21 cellular contexts compared by ENCODE assay signal in the genomic region with DNA sequence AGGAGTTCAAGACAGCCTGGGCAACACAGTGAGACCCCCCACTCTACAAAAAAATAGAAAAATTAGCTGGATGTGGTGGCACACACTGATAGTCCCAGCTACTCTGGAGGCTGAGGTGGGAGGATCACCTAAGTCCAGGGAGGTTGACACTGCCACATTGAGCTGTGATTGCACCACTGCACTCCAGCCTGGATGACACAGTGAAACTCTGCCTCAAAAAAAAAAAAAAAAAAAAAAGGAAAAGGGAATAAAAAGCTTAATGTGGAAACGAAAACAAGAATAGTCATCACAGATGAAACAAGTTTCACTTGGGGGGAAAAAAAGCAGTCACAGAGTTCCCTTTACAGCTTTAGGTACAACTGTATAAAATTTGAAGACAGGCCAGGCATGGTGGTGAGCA.
DNase-seq lines count a peak whose midpoint lies in the region; ATAC-seq, FAIRE-seq and TF ChIP-seq lines count a peak whose summit lies in the region.
"Had no signal": no experiment of that assay in that cellular context is flagged by ENCODE, and none has a peak within 500 bp of the region (broad histone marks: within the 10 kb centered on the region; RNA-seq: fewer than 3 reads in every experiment).

No MANE protein-coding gene starts in this region.

- peaks cover 44% of the 10 kb centered on the region for H3K4me1 ChIP-seq in OCI-LY3 (ENCODE audit: low read length)
- peaks cover 13% of the 10 kb centered on the region for H3K4me1 ChIP-seq in thymus (ENCODE audit: control insufficient read depth, insufficient read depth, low read length)

- DNase-seq in activated naive CD4-positive, alpha-beta T cell treated with anti-CD3 and anti-CD28 coated beads for 36 hours: peak; percentile 30
- DNase-seq in activated naive CD4-positive, alpha-beta T cell treated with anti-CD3 and anti-CD28 coated beads, Interleukin-2, amount 50 U/mL, for 72 hours (ENCODE audit: low spot score in 2 of 2): no peak
- DNase-seq in dorsolateral prefrontal cortex (no peak), H7 (no peak), frontal cortex (ENCODE audit: low spot score in 2 of 2) (no peak)
- DNase-seq: activated T-cell treated with anti-CD3 and anti-CD28 coated beads, Interleukin-2, amount 50 U/mL, for 1 hour; DMS79; foreskin fibroblast; KG1; kidney; NCI-H2029; NCI-H446; nephron progenitor cell; posterior cingulate gyrus; stimulated activated CD4-positive, alpha-beta T cell treated with anti-CD3 and anti-CD28 coated beads, Interleukin-2, amount 100 ng/mL, for 48 hours had no signal

- H3K27me3 ChIP-seq in OCI-LY3 (ENCODE audit: low read depth, low read length) (no peaks in the 10 kb centered on the region), dorsolateral prefrontal cortex (no peaks in the 10 kb centered on the region), thymus (ENCODE audit: control insufficient read depth, insufficient read depth) (no peaks in the 10 kb centered on the region), H7 (ENCODE audit: control insufficient read depth, insufficient read depth, low read length) (no peaks in the 10 kb centered on the region)
- H3K27me3 ChIP-seq: vagina had no signal

- peaks cover 57% of the 10 kb centered on the region for H3K36me3 ChIP-seq in OCI-LY3 (replicated peaks; ENCODE audit: low read depth, low read length)
- peaks cover 60% of the 10 kb centered on the region for H3K36me3 ChIP-seq in thymus (ENCODE audit: control insufficient read depth, insufficient read depth)
- H3K36me3 ChIP-seq in H7 (replicated peaks; ENCODE audit: control insufficient read depth, insufficient read depth, low read length): no peaks in the 10 kb centered on the region

- no peaks in the 10 kb centered on the region for H3K9me3 Mint-ChIP-seq in activated naive CD4-positive, alpha-beta T cell treated with anti-CD3 and anti-CD28 coated beads for 36 hours
- H3K9me3 Mint-ChIP-seq in activated naive CD4-positive, alpha-beta T cell treated with anti-CD3 and anti-CD28 coated beads, Interleukin-2, amount 50 U/mL, for 72 hours: no peaks in the 10 kb centered on the region
- H3K9me3 Mint-ChIP-seq: memory B cell, nephron progenitor cell had no signal

- WGBS in thymus: 97% methylated on average over 1 of the region's 1 CpG

- peaks cover 98% of the 10 kb centered on the region for H3K79me2 ChIP-seq in OCI-LY3 (ENCODE audit: low read length)

- H3K27ac ChIP-seq in OCI-LY3 (ENCODE audit: low read length): peak overlapping the region; percentile 36; the same call in 1 of the 2 replicates
- H3K27ac ChIP-seq in dorsolateral prefrontal cortex: peak overlapping the region in 48 of 59 donors; percentile 0 to 99 (median 66)
- peak overlapping the region; percentile 52 for H3K27ac ChIP-seq in thymus (ENCODE audit: low read depth)
- H3K27ac ChIP-seq: vagina had no signal

- peaks cover 77% of the 10 kb centered on the region for H4K20me1 ChIP-seq in OCI-LY3 (ENCODE audit: insufficient read depth, low read length)

- no peak overlapping the region for H2AFZ ChIP-seq in OCI-LY3 (ENCODE audit: low read depth, low read length)

- no peak overlapping the region for H3K9ac ChIP-seq in OCI-LY3 (ENCODE audit: low read length)

- TF ChIP-seq CTCF in OCI-LY3 (IDR thresholded peaks at IDR 0.05; ENCODE audit: low read depth, low read length) (no peak), dorsolateral prefrontal cortex (IDR thresholded peaks at IDR 0.05 in 54 of 56, conservative IDR thresholded peaks at IDR 0.05 in 2 of 56; ENCODE audit: low read depth in 1 of 56, partially characterized antibody in 56 of 56) (no peak)

- peaks cover 48% of the 10 kb centered on the region for H3K36me3 Mint-ChIP-seq in activated naive CD4-positive, alpha-beta T cell treated with anti-CD3 and anti-CD28 coated beads for 36 hours (ENCODE audit: low read depth)
- peaks cover 27 to 70% of the 10 kb centered on the region in 2 donors for H3K36me3 Mint-ChIP-seq in activated naive CD4-positive, alpha-beta T cell treated with anti-CD3 and anti-CD28 coated beads, Interleukin-2, amount 50 U/mL, for 72 hours

- FAIRE-seq in frontal cortex (lab: Jason Lieb, UNC): no peak
- FAIRE-seq: kidney, TTC549 had no signal

- no peak for ATAC-seq in activated naive CD4-positive, alpha-beta T cell treated with anti-CD3 and anti-CD28 coated beads, Interleukin-2, amount 50 U/mL, for 72 hours
- ATAC-seq in HG02884 (IDR thresholded peaks at IDR 0.05; ENCODE audit: unreplicated experiment): no peak

- H3K4me3 ChIP-seq in OCI-LY3 (ENCODE audit: low read length): no peak overlapping the region
- no peak overlapping the region for H3K4me3 ChIP-seq in dorsolateral prefrontal cortex
- H3K4me3 ChIP-seq in thymus (ENCODE audit: low read length): no peak overlapping the region
- no peak overlapping the region for H3K4me3 ChIP-seq in H7 (ENCODE audit: insufficient read depth, low read depth, low read length)
- H3K4me3 ChIP-seq: vagina had no signal

- intact Hi-C loops in activated naive CD4-positive, alpha-beta T cell treated with anti-CD3 and anti-CD28 coated beads for 36 hours (cut with micrococcal nuclease): no loop called here
- intact Hi-C loops in dorsolateral prefrontal cortex (cut with DNase I): no loop called here

- no peaks in the 10 kb centered on the region for H3K9me3 ChIP-seq in OCI-LY3 (ENCODE audit: insufficient read depth, low read length)
- H3K9me3 ChIP-seq in thymus (ENCODE audit: control insufficient read depth): no peaks in the 10 kb centered on the region
- H3K9me3 ChIP-seq: vagina had no signal

- H3K27ac Mint-ChIP-seq in activated naive CD4-positive, alpha-beta T cell treated with anti-CD3 and anti-CD28 coated beads for 36 hours: no peak overlapping the region
- peak overlapping the region in 1 of 2 donors; percentile 96 for H3K27ac Mint-ChIP-seq in activated naive CD4-positive, alpha-beta T cell treated with anti-CD3 and anti-CD28 coated beads, Interleukin-2, amount 50 U/mL, for 72 hours
- H3K27ac Mint-ChIP-seq: nephron progenitor cell had no signal

- H3K4me1 Mint-ChIP-seq in activated naive CD4-positive, alpha-beta T cell treated with anti-CD3 and anti-CD28 coated beads for 36 hours (ENCODE audit: low read depth): peaks cover 73% of the 10 kb centered on the region

- H3K4me2 ChIP-seq in OCI-LY3 (ENCODE audit: low read length): no peak overlapping the region

- CTCF ChIA-PET in activated naive CD4-positive, alpha-beta T cell treated with anti-CD3 and anti-CD28 coated beads for 36 hours (lab: Charles Lee): interaction anchor here (0.5 to 2.3 kb wide), 3 partner anchors 26 to 74 kb away, joined by 3 to 8 read pairs (median 8); no protein-coding TSS in a partner anchor

- H3K27me3 Mint-ChIP-seq in activated naive CD4-positive, alpha-beta T cell treated with anti-CD3 and anti-CD28 coated beads for 36 hours (ENCODE audit: low read depth): no peaks in the 10 kb centered on the region
- H3K27me3 Mint-ChIP-seq: memory B cell had no signal

- H3K4me3 Mint-ChIP-seq in activated naive CD4-positive, alpha-beta T cell treated with anti-CD3 and anti-CD28 coated beads for 36 hours: no peak overlapping the region
- H3K4me3 Mint-ChIP-seq: memory B cell, nephron progenitor cell had no signal
